ENCODE assay signal across 17 cellular contexts in genomic region chr5:144166696-144167095, GRCh38. TPM values are rescaled to one million over a fixed set of nuclear protein-coding genes. Genes with fewer than 3 reads are reported as not detected.
A peak's percentile ranks its signal among the peaks of the same experiment; 100 is the strongest.
DNase-seq lines count a peak whose midpoint lies in the region; ATAC-seq, FAIRE-seq and TF ChIP-seq lines count a peak whose summit lies in the region.
"Had no signal": no experiment of that assay in that cellular context is flagged by ENCODE, and none has a peak within 500 bp of the region (broad histone marks: within the 10 kb centered on the region; RNA-seq: fewer than 3 reads in every experiment).

No MANE protein-coding gene starts in this region.

- TF ChIP-seq RAD21 in GM12878 (IDR thresholded peaks at IDR 0.05; ENCODE audit: insufficient read depth, low read depth, low read length) = no peak

- H3K9ac ChIP-seq in GM12878 (ENCODE audit: control insufficient read depth, insufficient read depth, low read length) (no peak overlapping the region), skeletal muscle satellite cell (ENCODE audit: low read depth, low read length) (no peak overlapping the region)

- POLR2A ChIA-PET in CD4-positive, alpha-beta T cell (lab: Charles Lee) = interaction anchor here (1.2 kb wide), 1 partner anchor 25 kb away, joined by 4 read pairs; no protein-coding TSS in a partner anchor
- POLR2A ChIA-PET in GM12878 (lab: Charles Lee) = no interaction called here

- no peaks in the 10 kb centered on the region for H4K20me1 ChIP-seq in GM12878 (ENCODE audit: control insufficient read depth, insufficient read depth)

- H3K4me1 ChIP-seq in GM12878 (ENCODE audit: control insufficient read depth, insufficient read depth, low read length) = no peaks in the 10 kb centered on the region
- H3K4me1 ChIP-seq in skeletal muscle satellite cell (ENCODE audit: control insufficient read depth, insufficient read depth, low read length) = peaks cover 47% of the 10 kb centered on the region
- H3K4me1 ChIP-seq: Caco-2 had no signal

- no peak for TF ChIP-seq POLR2A in GM12878 (IDR thresholded peaks at IDR 0.05; ENCODE audit: low read depth, low read length)

- RAD21 ChIA-PET in GM12878 (lab: Charles Lee; ENCODE audit: unreplicated experiment) = no interaction called here

- H3K4me1 Mint-ChIP-seq in CD4-positive, alpha-beta T cell (ENCODE audit: low read depth) = peaks cover 59% of the 10 kb centered on the region
- peaks cover 68% of the 10 kb centered on the region for H3K4me1 Mint-ChIP-seq in HFFc6 (ENCODE audit: low read depth)
- H3K4me1 Mint-ChIP-seq in activated naive CD4-positive, alpha-beta T cell treated with anti-CD3 and anti-CD28 coated beads for 36 hours (ENCODE audit: low read depth) = peaks cover 38% of the 10 kb centered on the region

- H3K27me3 Mint-ChIP-seq in CD4-positive, alpha-beta T cell = no peaks in the 10 kb centered on the region
- no peaks in the 10 kb centered on the region for H3K27me3 Mint-ChIP-seq in HFFc6 (ENCODE audit: insufficient read depth)
- H3K27me3 Mint-ChIP-seq in activated naive CD4-positive, alpha-beta T cell treated with anti-CD3 and anti-CD28 coated beads for 36 hours (ENCODE audit: low read depth) = no peaks in the 10 kb centered on the region

- peaks cover 86% of the 10 kb centered on the region for H3K36me3 Mint-ChIP-seq in CD4-positive, alpha-beta T cell (ENCODE audit: low read depth)
- peaks cover 54% of the 10 kb centered on the region for H3K36me3 Mint-ChIP-seq in HFFc6 (ENCODE audit: low read depth)
- peaks cover 22% of the 10 kb centered on the region for H3K36me3 Mint-ChIP-seq in activated naive CD4-positive, alpha-beta T cell treated with anti-CD3 and anti-CD28 coated beads for 36 hours (ENCODE audit: low read depth)

- no peaks in the 10 kb centered on the region for H3K9me3 Mint-ChIP-seq in CD4-positive, alpha-beta T cell
- no peaks in the 10 kb centered on the region for H3K9me3 Mint-ChIP-seq in HFFc6
- H3K9me3 Mint-ChIP-seq in activated naive CD4-positive, alpha-beta T cell treated with anti-CD3 and anti-CD28 coated beads for 36 hours = no peaks in the 10 kb centered on the region
- H3K9me3 Mint-ChIP-seq: CD14-positive monocyte; CD8-positive, alpha-beta memory T cell; GM23338 had no signal

- SMC1A ChIA-PET in GM12878 (lab: Charles Lee; ENCODE audit: uncharacterized antibody, unreplicated experiment) = interaction anchor here (0.9 to 2.0 kb wide), 2 partner anchors 25 to 335 kb away, joined by 3 to 5 read pairs; no protein-coding TSS in a partner anchor

- H3K79me2 ChIP-seq in GM12878 (ENCODE audit: control insufficient read depth, insufficient read depth, low read length) = peaks cover 38% of the 10 kb centered on the region

- TF ChIP-seq CTCF in CD4-positive, alpha-beta T cell (IDR thresholded peaks at IDR 0.05) = no peak
- no peak for TF ChIP-seq CTCF in HFFc6 (IDR thresholded peaks at IDR 0.05)
- TF ChIP-seq CTCF in GM12878 (IDR thresholded peaks at IDR 0.05 in 2 of 3, conservative IDR thresholded peaks at IDR 0.05 in 1 of 3; ENCODE audit: control insufficient read depth in 2 of 3, extremely low read depth in 1 of 3, insufficient read depth in 1 of 3, low read depth in 3 of 3, low read length in 3 of 3) = no peak

- DNase-seq in CD4-positive, alpha-beta T cell = no peak
- no peak for DNase-seq in HFFc6
- DNase-seq in GM12878 (ENCODE audit: low read depth, low spot score) = no peak
- no peak for DNase-seq in activated CD4-positive, alpha-beta T cell treated with anti-CD3 and anti-CD28 coated beads, Interleukin-2, amount 50 U/mL, for 1 hour
- DNase-seq in activated naive CD4-positive, alpha-beta T cell treated with anti-CD3 and anti-CD28 coated beads for 36 hours = no peak
- DNase-seq: Caco-2; CD8-positive, alpha-beta memory T cell; DND-41; GDM1; H7 had no signal

- FAIRE-seq in GM12878 (lab: Jason Lieb, UNC) = no peak
- FAIRE-seq: A549, GM19239 had no signal

- in situ Hi-C loops in GM12878 (cut with MboI) = no loop called here

- no peak overlapping the region for H2AFZ ChIP-seq in GM12878 (ENCODE audit: control insufficient read depth, low read depth, low read length)
- H2AFZ ChIP-seq: GM23338 had no signal

- H3K4me3 ChIP-seq in GM12878 (no peak overlapping the region), skeletal muscle satellite cell (ENCODE audit: low read length) (no peak overlapping the region)
- H3K4me3 ChIP-seq: A549, GM23338 had no signal

- H3K27ac ChIP-seq in CD4-positive, alpha-beta T cell (ENCODE audit: low read depth, low read length) = no peak overlapping the region
- H3K27ac ChIP-seq in GM12878 (ENCODE audit: control insufficient read depth, insufficient read depth) = no peak overlapping the region
- H3K27ac ChIP-seq: A549, HL-60 had no signal

- CTCF ChIA-PET in CD4-positive, alpha-beta T cell (lab: Charles Lee) = interaction anchor here (0.6 kb wide), 1 partner anchor 1454 kb away, joined by 3 read pairs; no protein-coding TSS in a partner anchor
- CTCF ChIA-PET in GM12878 (lab: Yijun Ruan, JAX) = no interaction called here
- CTCF ChIA-PET in activated naive CD4-positive, alpha-beta T cell treated with anti-CD3 and anti-CD28 coated beads for 36 hours (lab: Charles Lee) = no interaction called here

- intact Hi-C loops in CD4-positive, alpha-beta T cell (cut with DNase I, micrococcal nuclease) = loop anchor here in 1 of 2 experiments (5.0 kb wide), 1 partner anchor 759 kb away; no protein-coding TSS in a partner anchor
- intact Hi-C loops in GM12878 (cut with micrococcal nuclease; ENCODE audit: unreplicated experiment) = no loop called here
- intact Hi-C loops in activated naive CD4-positive, alpha-beta T cell treated with anti-CD3 and anti-CD28 coated beads for 36 hours (cut with micrococcal nuclease) = no loop called here

- H3K4me3 Mint-ChIP-seq in CD4-positive, alpha-beta T cell = no peak overlapping the region
- peak overlapping the region; percentile 51 for H3K4me3 Mint-ChIP-seq in HFFc6
- H3K4me3 Mint-ChIP-seq in activated naive CD4-positive, alpha-beta T cell treated with anti-CD3 and anti-CD28 coated beads for 36 hours = no peak overlapping the region
- H3K4me3 Mint-ChIP-seq: CD14-positive monocyte, GM23338 had no signal

- BruUV-seq in GM12878 (replicated peaks; lab: Mats Ljungman, UMichigan) = no TSS peak

- H3K27me3 ChIP-seq in CD4-positive, alpha-beta T cell (ENCODE audit: control insufficient read depth, insufficient read depth, low read length) = no peaks in the 10 kb centered on the region
- H3K27me3 ChIP-seq in GM12878 (replicated peaks in 1 of 2; ENCODE audit: control insufficient read depth in 2 of 2, insufficient read depth in 2 of 2, low read length in 1 of 2) (no peaks in the 10 kb centered on the region), skeletal muscle satellite cell (ENCODE audit: control insufficient read depth, insufficient read depth, low read length) (no peaks in the 10 kb centered on the region)

- WGBS in GM12878 (ENCODE audit: insufficient coverage, insufficient replicate concordance, low lambda C conversion rate, missing lambda C conversion rate) = 96% methylated on average over 1 of the region's 1 CpG

- peaks cover 0 to 20% of the 10 kb centered on the region in 2 experiments; a peak in 3 of 4 replicates for H3K36me3 ChIP-seq in GM12878 (ENCODE audit: control insufficient read depth in 2 of 2, insufficient read depth in 2 of 2, low read length in 1 of 2)
- peaks cover 68% of the 10 kb centered on the region for H3K36me3 ChIP-seq in skeletal muscle satellite cell (ENCODE audit: insufficient read depth, low read length)

- H3K4me2 ChIP-seq in GM12878 (ENCODE audit: control insufficient read depth, insufficient read depth) = 0 out of 2 replicates have a peak overlapping the region, but pooled peaks have one; percentile 11
- peak overlapping the region; percentile 83 for H3K4me2 ChIP-seq in skeletal muscle satellite cell (ENCODE audit: low read length)
- H3K4me2 ChIP-seq: A549, GM23338 had no signal

- no peak for ATAC-seq in CD4-positive, alpha-beta T cell (ENCODE audit: poor library complexity)
- ATAC-seq in GM12878 = no peak
- ATAC-seq in HG03175 (IDR thresholded peaks at IDR 0.05; ENCODE audit: unreplicated experiment) = no peak
- ATAC-seq: A549, GM23338 had no signal

- no peaks in the 10 kb centered on the region for H3K9me3 ChIP-seq in CD4-positive, alpha-beta T cell (ENCODE audit: control insufficient read depth, low read length)
- H3K9me3 ChIP-seq in GM12878 (replicated peaks; ENCODE audit: control insufficient read depth, insufficient read depth, low read length) = no peaks in the 10 kb centered on the region
- no peaks in the 10 kb centered on the region for H3K9me3 ChIP-seq in skeletal muscle satellite cell (replicated peaks; ENCODE audit: low read length)
- H3K9me3 ChIP-seq: A549, Caco-2 had no signal

- no peak for TF ChIP-seq EP300 in GM12878 (IDR thresholded peaks at IDR 0.05; ENCODE audit: borderline replicate concordance in 1 of 2, control insufficient read depth in 1 of 2, low read depth in 2 of 2, low read length in 2 of 2)

- H3K27ac Mint-ChIP-seq in CD4-positive, alpha-beta T cell = peak overlapping the region; percentile 95
- H3K27ac Mint-ChIP-seq in HFFc6 = no peak overlapping the region
- no peak overlapping the region for H3K27ac Mint-ChIP-seq in activated naive CD4-positive, alpha-beta T cell treated with anti-CD3 and anti-CD28 coated beads for 36 hours
- H3K27ac Mint-ChIP-seq: CD14-positive monocyte, GM23338 had no signal

RNA-seq across cellular contexts. Expression of gene YIPF5, which starts 3.8 kb away (rescaled TPM):
- 10 to 100 TPM; 57.6 to 64.8 TPM for total RNA-seq in CD4-positive, alpha-beta T cell
- total RNA-seq in HFFc6 (2021; fragmentation: NEBNext Ultra II Directional; extraction: Animal tissue kit (Norgen Biotek cat#: 25700)) = 100 to 1,000 TPM; 147 to 170 (median 166) TPM
- 38.0 and 42.4 TPM in 2 replicates for total RNA-seq in GM12878 (2013; cell fraction: nucleolus; rRNA removed)
- total RNA-seq in GM12878 (2014; rRNA removed) (24.3 and 26.9 TPM in 2 replicates), GM12878 (2014; rRNA removed; fragmentation: Illumina TruSeq; extraction: Trizol) (33.5 and 34.0 TPM in 2 replicates), GM12878 (2021) (25.9 TPM in 2 replicates)
- polyA plus RNA-seq in GM12878 (2011; ENCODE audit: low read depth) = 63.1 TPM
- polyA plus RNA-seq in GM12878 (2011; rRNA removed) (50.4 and 58.7 TPM in 2 replicates), GM12878 (2014; fragmentation: Illumina TruSeq; extraction: Trizol) (34.6 and 42.1 TPM in 2 replicates), GM12878 (2014; fragmentation: Nextera tagmentation; extraction: Ambion mirVana) (10 to 100 TPM; 25.4 to 47.9 TPM), GM12878 (2014; rRNA removed) (19.5 and 20.0 TPM in 2 replicates), GM12878 (2016; fragmentation: Nextera tagmentation; extraction: Ambion mirVana) (10 to 100 TPM; 41.5 to 45.5 TPM)
- 24.5 and 41.7 TPM in 2 replicates for polyA plus RNA-seq in GM12878 (2011; cell fraction: cytosol; rRNA removed)
- polyA plus RNA-seq in GM12878 (2011; cell fraction: nucleus; rRNA removed) = 9.1 and 11.1 TPM in 2 replicates
- polyA plus RNA-seq in GM12878 (2012) = 30.5 and 31.8 TPM in 2 replicates
- polyA minus RNA-seq in GM12878 (2011; rRNA and poly(A)+ RNA removed) = 31.7 and 63.8 TPM in 2 replicates
- 19.2 and 22.6 TPM in 2 replicates for polyA minus RNA-seq in GM12878 (2011; cell fraction: cytosol; rRNA and poly(A)+ RNA removed)
- polyA minus RNA-seq in GM12878 (2011; cell fraction: nucleus; rRNA and poly(A)+ RNA removed) = 14.0 and 20.1 TPM in 2 replicates
- total RNA-seq in skeletal muscle satellite cell (2012; rRNA removed) = 77.1 and 85.0 TPM in 2 replicates
- total RNA-seq in activated naive CD4-positive, alpha-beta T cell treated with anti-CD3 and anti-CD28 coated beads for 36 hours = 10 to 100 TPM; 31.2 to 33.3 TPM

RNA-seq across cellular contexts. Expression of gene KCTD16, which starts 4.0 kb away (rescaled TPM):
- not detected for total RNA-seq in CD4-positive, alpha-beta T cell
- 1 to 10 TPM; 1.5 to 3.6 (median 3.0) TPM for total RNA-seq in HFFc6 (2021; fragmentation: NEBNext Ultra II Directional; extraction: Animal tissue kit (Norgen Biotek cat#: 25700))
- 1.1 and 1.2 TPM in 2 replicates for total RNA-seq in GM12878 (2013; cell fraction: nucleolus; rRNA removed)
- total RNA-seq in GM12878 (2014; rRNA removed) (0.06 and 0.11 TPM in 2 replicates), GM12878 (2014; rRNA removed; fragmentation: Illumina TruSeq; extraction: Trizol) (0.04 and 0.14 TPM in 2 replicates), GM12878 (2021) (0.10 and 0.19 TPM in 2 replicates)
- polyA plus RNA-seq in GM12878 (2011; ENCODE audit: low read depth) = not detected
- polyA plus RNA-seq in GM12878 (2011; rRNA removed) (0.10 and 0.19 TPM in 2 replicates), GM12878 (2014; fragmentation: Illumina TruSeq; extraction: Trizol) (0.03 TPM in 2 replicates), GM12878 (2014; fragmentation: Nextera tagmentation; extraction: Ambion mirVana) (under 1 TPM in 1 of 2 experiments, not detected in 1; 0.03 TPM), GM12878 (2014; rRNA removed) (0.09 TPM in 2 replicates), GM12878 (2016; fragmentation: Nextera tagmentation; extraction: Ambion mirVana) (not detected)
- polyA plus RNA-seq in GM12878 (2011; cell fraction: cytosol; rRNA removed) = 0.07 and 0.09 TPM in 2 replicates
- polyA plus RNA-seq in GM12878 (2011; cell fraction: nucleus; rRNA removed) = 0.06 and 0.16 TPM in 2 replicates
- polyA plus RNA-seq in GM12878 (2012) = 0.07 TPM in 1 of 2 replicates, not detected in the other
- 0.26 and 0.59 TPM in 2 replicates for polyA minus RNA-seq in GM12878 (2011; rRNA and poly(A)+ RNA removed)
- polyA minus RNA-seq in GM12878 (2011; cell fraction: cytosol; rRNA and poly(A)+ RNA removed) = not detected in 2 replicates
- 0.48 and 0.60 TPM in 2 replicates for polyA minus RNA-seq in GM12878 (2011; cell fraction: nucleus; rRNA and poly(A)+ RNA removed)
- total RNA-seq in skeletal muscle satellite cell (2012; rRNA removed) = 0.25 and 1.1 TPM in 2 replicates
- total RNA-seq in activated naive CD4-positive, alpha-beta T cell treated with anti-CD3 and anti-CD28 coated beads for 36 hours = under 1 TPM; 0.27 to 0.29 TPM
- total RNA-seq: H7 had no signal
- polyA plus RNA-seq: CD14-positive monocyte had no signal
